13 cellular contexts compared by ENCODE assay signal in the genomic region with DNA sequence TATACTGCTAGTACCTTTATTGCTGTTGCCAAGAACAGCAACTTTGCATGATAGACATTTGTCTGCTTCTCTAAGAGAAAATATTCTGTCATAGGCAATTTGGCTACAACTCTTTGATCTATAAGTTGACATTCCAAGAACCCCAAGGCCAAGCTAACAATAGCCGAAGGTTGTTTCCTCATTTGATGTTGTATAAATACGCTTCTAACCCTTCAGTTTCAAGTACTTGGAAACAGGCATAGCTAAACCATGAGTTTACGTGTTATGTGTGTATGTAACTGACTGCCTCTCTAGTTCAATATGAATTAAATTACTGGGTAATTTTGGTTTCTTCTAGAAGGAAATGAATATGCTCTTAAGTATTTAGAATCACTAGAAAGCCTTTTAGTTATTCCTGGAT.
DNase-seq lines count a peak whose midpoint lies in the region; ATAC-seq, FAIRE-seq and TF ChIP-seq lines count a peak whose summit lies in the region.
"Had no signal": no experiment of that assay in that cellular context is flagged by ENCODE, and none has a peak within 500 bp of the region (broad histone marks: within the 10 kb centered on the region; RNA-seq: fewer than 3 reads in every experiment).

No MANE protein-coding gene starts in this region.

- no peak for FAIRE-seq in HepG2 (lab: Jason Lieb, UNC)

- TF ChIP-seq RAD21 in HepG2 (CRISPR knock-in tag; IDR thresholded peaks at IDR 0.05), result no peak

- no peaks in the 10 kb centered on the region for H3K27me3 ChIP-seq in HepG2 (ENCODE audit: control insufficient read depth in 1 of 2, insufficient read depth in 2 of 2, low read length in 2 of 2)
- H3K27me3 ChIP-seq in right lobe of liver, result no peaks in the 10 kb centered on the region

- H3K27ac ChIP-seq in HepG2 (ENCODE audit: extremely low read length, insufficient read depth, low read length) (no peak overlapping the region), right lobe of liver (no peak overlapping the region)
- H3K27ac ChIP-seq: HL-60 had no signal

- no peak overlapping the region for H3K9ac ChIP-seq in HepG2 (ENCODE audit: insufficient read depth, low read depth, low read length)

- DNase-seq in HepG2 (ENCODE audit: low spot score) (peak; percentile 45), right lobe of liver (no peak), astrocyte of the spinal cord (ENCODE audit: low read depth, low spot score) (peak; percentile 3), mucosa of descending colon (peak in 1 of 3 donors; percentile 5), RPMI8226 (no peak), OCI-M2 (lab: John Stamatoyannopoulos, UW; ENCODE audit: unreplicated experiment) (no peak), NCI-H1105 treated with DMSO at 0.1 percent for 48 hours (lab: John Stamatoyannopoulos, UW) (no peak)
- DNase-seq: Calu3; CD8-positive, alpha-beta T cell; DMS79; Right ventricle myocardium superior had no signal

- in situ Hi-C loops in HepG2 (cut with HindIII; ENCODE audit: extremely low pct_ligation_motif_present, low pct_unique_long_range_greater_than_20kb), result no loop called here
- in situ Hi-C loops in astrocyte of the spinal cord (cut with HindIII; ENCODE audit: low sequenced_read_pairs), result no loop called here

- peaks cover 10% of the 10 kb centered on the region; the same call in 1 of the 2 replicates for H3K4me1 ChIP-seq in HepG2 (ENCODE audit: insufficient read depth, low read length)
- no peaks in the 10 kb centered on the region for H3K4me1 ChIP-seq in right lobe of liver
- H3K4me1 ChIP-seq in mucosa of descending colon (ENCODE audit: low read depth), result no peaks in the 10 kb centered on the region
- H3K4me1 ChIP-seq: HAP-1 had no signal

- H3K4me3 ChIP-seq in HepG2 (replicated peaks in 1 of 3; ENCODE audit: insufficient read depth in 1 of 3, low read depth in 2 of 3, low read length in 3 of 3) (no peak overlapping the region), right lobe of liver (no peak overlapping the region), astrocyte of the spinal cord (ENCODE audit: low read depth, low read length) (no peak overlapping the region), mucosa of descending colon (no peak overlapping the region)
- H3K4me3 ChIP-seq: HAP-1 had no signal

- no peak for TF ChIP-seq POLR2A in HepG2 (IDR thresholded peaks at IDR 0.05; ENCODE audit: insufficient read depth in 1 of 2, low read depth in 2 of 2, low read length in 2 of 2)
- no peak for TF ChIP-seq POLR2A in right lobe of liver (IDR thresholded peaks at IDR 0.05)

- ATAC-seq in HepG2 (peak; percentile 37; the same call in 2 of the 3 replicates), right lobe of liver (no peak), mucosa of descending colon (peak; percentile 18)
- ATAC-seq: CD8-positive, alpha-beta T cell had no signal

- H3K4me2 ChIP-seq in HepG2 (ENCODE audit: low read depth, low read length), result no peak overlapping the region

- TF ChIP-seq CTCF in HepG2 (CRISPR knock-in tag; IDR thresholded peaks at IDR 0.05) (no peak), right lobe of liver (IDR thresholded peaks at IDR 0.05) (no peak), astrocyte of the spinal cord (IDR thresholded peaks at IDR 0.05; ENCODE audit: low read depth, low read length) (no peak), mucosa of descending colon (IDR thresholded peaks at IDR 0.05) (no peak)

- intact Hi-C loops in HepG2 (cut with micrococcal nuclease; ENCODE audit: unreplicated experiment) (no loop called here), right lobe of liver (cut with DNase I) (no loop called here), mucosa of descending colon (cut with DNase I, micrococcal nuclease) (no loop called here)

- CTCF ChIA-PET in HepG2 (lab: Yijun Ruan, JAX; ENCODE audit: low intra/inter-chr PET ratio, low total read pairs), result no interaction called here

- H3K9me3 ChIP-seq in HepG2 (ENCODE audit: low read length) (no peaks in the 10 kb centered on the region), right lobe of liver (no peaks in the 10 kb centered on the region), mucosa of descending colon (no peaks in the 10 kb centered on the region)
- H3K9me3 ChIP-seq: HAP-1 had no signal

- POLR2A ChIA-PET in HepG2 (lab: Yijun Ruan, JAX), result no interaction called here

- BruUV-seq in HepG2 (replicated peaks; lab: Mats Ljungman, UMichigan), result no TSS peak

- H4K20me1 ChIP-seq in HepG2 (ENCODE audit: insufficient read depth, low read length), result no peaks in the 10 kb centered on the region

- no peaks in the 10 kb centered on the region for H3K79me2 ChIP-seq in HepG2 (ENCODE audit: insufficient read depth, low read length)

- TF ChIP-seq EP300 in HepG2 (IDR thresholded peaks at IDR 0.05; ENCODE audit: low read depth in 2 of 2, low read length in 2 of 2) (no peak), HepG2 (CRISPR knock-in tag; IDR thresholded peaks at IDR 0.05; ENCODE audit: borderline replicate concordance) (no peak)

- H3K36me3 ChIP-seq in HepG2 (replicated peaks in 1 of 2; ENCODE audit: control insufficient read depth in 1 of 2, insufficient read depth in 2 of 2, low read length in 2 of 2), result no peaks in the 10 kb centered on the region
- no peaks in the 10 kb centered on the region for H3K36me3 ChIP-seq in right lobe of liver
- H3K36me3 ChIP-seq in mucosa of descending colon (ENCODE audit: low read depth), result no peaks in the 10 kb centered on the region
- H3K36me3 ChIP-seq: HAP-1 had no signal

- no peak overlapping the region for H2AFZ ChIP-seq in HepG2 (ENCODE audit: low read length)

- WGBS in HepG2 (ENCODE audit: low lambda C conversion rate), result 0% methylated on average over 3 of the region's 3 CpGs
- WGBS in right lobe of liver (ENCODE audit: insufficient coverage, low coverage, low lambda C conversion rate, missing lambda C conversion rate), result 64% methylated on average over 3 of the region's 3 CpGs

TF ChIP-seq in HepG2, 621 proteins besides CTCF, POLR2A, EP300 and RAD21:
- TF ChIP-seq SOX6 (IDR thresholded peaks at IDR 0.05), result no peak
- TF ChIP-seq SOX6 (CRISPR knock-in tag; IDR thresholded peaks at IDR 0.05), result peak; percentile 30; the same call in 1 of the 2 replicates
- peak; percentile 63 for TF ChIP-seq ARID5B (CRISPR knock-in tag; IDR thresholded peaks at IDR 0.05)
- TF ChIP-seq, protein P1, sequence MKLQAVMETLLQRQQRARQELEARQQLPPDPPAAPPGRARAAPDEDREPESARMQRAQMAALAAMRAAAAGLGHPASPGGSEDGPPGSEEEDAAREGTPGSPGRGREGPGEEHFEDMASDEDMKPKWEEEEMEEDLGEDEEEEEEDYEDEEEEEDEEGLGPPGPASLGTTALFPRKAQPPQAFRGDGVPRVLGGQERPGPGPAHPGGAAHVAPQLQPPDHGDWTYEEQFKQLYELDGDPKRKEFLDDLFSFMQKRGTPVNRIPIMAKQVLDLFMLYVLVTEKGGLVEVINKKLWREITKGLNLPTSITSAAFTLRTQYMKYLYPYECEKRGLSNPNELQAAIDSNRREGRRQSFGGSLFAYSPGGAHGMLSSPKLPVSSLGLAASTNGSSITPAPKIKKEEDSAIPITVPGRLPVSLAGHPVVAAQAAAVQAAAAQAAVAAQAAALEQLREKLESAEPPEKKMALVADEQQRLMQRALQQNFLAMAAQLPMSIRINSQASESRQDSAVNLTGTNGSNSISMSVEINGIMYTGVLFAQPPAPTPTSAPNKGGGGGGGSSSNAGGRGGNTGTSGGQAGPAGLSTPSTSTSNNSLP (IDR thresholded peaks at IDR 0.05; ENCODE audit: low read depth, low read length), result 0 out of 2 replicates have a peak, but pooled peaks have one; percentile 13
- no peak for TF ChIP-seq ZNF329 (CRISPR knock-in tag; IDR thresholded peaks at IDR 0.05; ENCODE audit: low read depth)
- TF ChIP-seq HDAC2 (CRISPR knock-in tag; IDR thresholded peaks at IDR 0.05), result 0 out of 2 replicates have a peak, but pooled peaks have one; percentile 15
- TF ChIP-seq BCL6 (CRISPR knock-in tag; IDR thresholded peaks at IDR 0.05), result peak; percentile 35; the same call in 1 of the 2 replicates
- TF ChIP-seq THAP11 (CRISPR knock-in tag; IDR thresholded peaks at IDR 0.05), result no peak
- no peak for TF ChIP-seq SOX13 (IDR thresholded peaks at IDR 0.05)
- peak in 1 of 2 experiments; percentile 76; a peak in 2 of 4 replicates for TF ChIP-seq SOX13 (CRISPR knock-in tag; conservative IDR thresholded peaks at IDR 0.05 in 1 of 2, IDR thresholded peaks at IDR 0.05 in 1 of 2)
TF ChIP-seq in HepG2: peak in this region for 6.

Comparison
In these comparisons a context has a peak if more than half of its experiments do, and no peak if none do; other contexts are left out.
1. ATAC-seq: peak in HepG2 (single experiment) and mucosa of descending colon (single experiment); none in right lobe of liver (0 of 4).
2. DNase-seq: peak in HepG2 (single experiment) and astrocyte of the spinal cord (single experiment); none in right lobe of liver (0 of 3), RPMI8226 (single experiment), OCI-M2 (single experiment) and NCI-H1105 treated with DMSO at 0.1 percent for 48 hours (single experiment).